In genomic region chr4:3785292-3785565, GRCh38 we compare ENCODE assay signal across 23 cellular contexts. TPM values are rescaled to one million over a fixed set of nuclear protein-coding genes. Genes with fewer than 3 reads are reported as not detected.
"Had no signal": no experiment of that assay in that cellular context is flagged by ENCODE, and none has a peak within 500 bp of the region (broad histone marks: within the 10 kb centered on the region; RNA-seq: fewer than 3 reads in every experiment).

No MANE protein-coding gene starts in this region.

- H3K27me3 ChIP-seq: foreskin keratinocyte, hepatocyte had no signal

- H3K4me1 ChIP-seq: foreskin keratinocyte, gastroesophageal sphincter, heart left ventricle, left lung, lower lobe of right lung had no signal

- DNase-seq: dermis blood vessel endothelial cell; dorsolateral prefrontal cortex; effector CD4-positive, alpha-beta T cell; effector memory CD4-positive, alpha-beta T cell; foreskin keratinocyte; immature natural killer cell; islet precursor cell; left cardiac atrium; left ventricle myocardium superior; lower lobe of right lung; mesenchymal stem cell; mucosa of descending colon; naive B cell had no signal

- H3K4me3 ChIP-seq: coronary artery, dorsolateral prefrontal cortex, esophagus muscularis mucosa, gastroesophageal sphincter, heart left ventricle, hepatocyte, left lung, lower lobe of right lung, mucosa of descending colon had no signal

- H3K27ac ChIP-seq: coronary artery, dorsolateral prefrontal cortex, esophagus muscularis mucosa, foreskin keratinocyte, gastroesophageal sphincter, heart left ventricle, hepatocyte, left lung, lower lobe of right lung had no signal

- H3K36me3 ChIP-seq: esophagus muscularis mucosa, gastroesophageal sphincter, heart left ventricle, left lung, lower lobe of right lung had no signal

- H3K4me2 ChIP-seq: hepatocyte had no signal

- H3K79me2 ChIP-seq: hepatocyte had no signal

- FAIRE-seq: colon, endothelial cell of umbilical vein, frontal cortex had no signal

- ATAC-seq: foreskin keratinocyte, gastroesophageal sphincter, heart left ventricle, left cardiac atrium, left lung, left ventricle myocardium superior, lower lobe of right lung, mucosa of descending colon had no signal

- H2AFZ ChIP-seq: hepatocyte had no signal

- H3K9me3 ChIP-seq: esophagus muscularis mucosa, gastroesophageal sphincter, heart left ventricle, left lung, lower lobe of right lung, mucosa of descending colon had no signal

RNA-seq across cellular contexts. Expression of gene ADRA2C, which starts 19.0 kb away (rescaled TPM):
- total RNA-seq: epithelial cell of proximal tubule had no signal
- polyA plus RNA-seq: immature natural killer cell had no signal
